8 cellular contexts compared by ENCODE assay signal in the genomic region with DNA sequence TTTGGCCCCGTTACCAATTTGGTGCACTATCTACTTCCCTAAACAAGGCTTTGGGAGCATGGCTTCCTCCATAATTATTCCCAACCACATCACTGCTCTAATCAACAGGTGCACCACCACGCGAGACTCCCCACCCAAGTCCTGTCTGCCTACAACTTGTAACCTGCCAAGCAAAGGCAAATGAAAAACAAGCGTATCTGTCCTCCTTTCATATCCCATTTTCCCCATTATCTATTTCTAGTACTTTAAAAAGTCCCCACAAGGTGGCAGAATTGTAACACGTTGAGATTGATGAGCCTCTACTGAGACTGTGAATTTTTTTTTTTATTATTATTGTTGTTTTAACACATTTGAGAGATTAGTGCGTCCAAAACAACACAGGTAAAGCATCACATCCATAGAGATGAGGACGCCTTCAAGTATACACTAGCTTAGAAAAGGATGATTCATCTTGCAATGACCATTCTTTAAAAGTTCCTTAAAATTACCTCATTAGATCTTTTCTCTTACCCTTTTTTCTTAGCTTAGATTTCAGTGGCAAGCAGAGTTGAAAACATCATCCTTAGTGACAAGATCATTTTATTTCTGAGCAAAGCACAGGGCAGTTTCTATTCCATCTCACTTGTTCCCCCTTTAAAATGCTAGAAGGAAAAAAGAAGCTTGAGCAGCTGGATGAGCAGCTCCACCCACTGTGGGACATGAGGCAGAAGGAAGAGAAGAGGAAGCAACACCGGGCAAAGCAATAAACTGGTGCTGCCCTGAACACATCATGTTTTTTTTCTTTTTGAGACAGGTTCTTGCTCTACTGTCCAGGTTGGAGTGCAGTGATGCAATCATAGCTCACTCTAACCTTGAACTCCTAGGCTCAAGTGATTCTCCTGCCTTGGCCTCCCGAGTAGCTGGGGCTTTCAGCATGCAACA.
DNase-seq lines count a peak whose midpoint lies in the region; ATAC-seq lines count a peak whose summit lies in the region.

No MANE protein-coding gene starts in this region.

- H3K4me1 ChIP-seq in BLaER1 treated with 17β-estradiol and CSF1 and Interleukin-3, amounts not matched to agents 10 nM and 100 nM = peaks cover 11 to 47% (median 31%) of the 10 kb centered on the region in 10 experiments

- H3K4me2 ChIP-seq in BLaER1 treated with 17β-estradiol and CSF1 and Interleukin-3, amounts not matched to agents 10 nM and 100 nM = peak overlapping the region; percentile 40 to 77 (median 56)

- H3K27ac ChIP-seq in BLaER1 treated with 17β-estradiol and CSF1 and Interleukin-3, amounts not matched to agents 10 nM and 100 nM = peak overlapping the region in 5 of 11 experiments; percentile 2 to 40 (median 27); a peak in 8 of 22 replicates

- H3K9ac ChIP-seq in BLaER1 treated with 17β-estradiol and CSF1 and Interleukin-3, amounts not matched to agents 10 nM and 100 nM = peak overlapping the region in 5 of 11 experiments; percentile 6 to 38 (median 36); a peak in 7 of 22 replicates

- no peaks in the 10 kb centered on the region for H4K20me1 ChIP-seq in BLaER1 treated with 17β-estradiol and CSF1 and Interleukin-3, amounts not matched to agents 10 nM and 100 nM

- peaks cover under 1% of the 10 kb centered on the region for H3K9me3 Mint-ChIP-seq in activated T-helper 1 cell treated with anti-CD3 and anti-CD28 coated beads, Interleukin-12 subunit alpha, Interleukin-12 subunit beta, Interleukin-2, Interleukin-4 antibody, amounts not matched to agents 30 ng/mL and 10 ng/mL and 1 ng/mL, durations not matched to agents 14 hours and 24 hours and 36 hours

- H3K36me3 Mint-ChIP-seq in activated T-helper 1 cell treated with anti-CD3 and anti-CD28 coated beads, Interleukin-12 subunit alpha, Interleukin-12 subunit beta, Interleukin-2, Interleukin-4 antibody, amounts not matched to agents 30 ng/mL and 10 ng/mL and 1 ng/mL, durations not matched to agents 14 hours and 24 hours and 36 hours (ENCODE audit: low read depth) = peaks cover 2% of the 10 kb centered on the region

- H3K27ac Mint-ChIP-seq in activated T-helper 1 cell treated with anti-CD3 and anti-CD28 coated beads, Interleukin-12 subunit alpha, Interleukin-12 subunit beta, Interleukin-2, Interleukin-4 antibody, amounts not matched to agents 30 ng/mL and 10 ng/mL and 1 ng/mL, durations not matched to agents 14 hours and 24 hours and 36 hours = peak overlapping the region; percentile 42

- H3K4me1 Mint-ChIP-seq in activated T-helper 1 cell treated with anti-CD3 and anti-CD28 coated beads, Interleukin-12 subunit alpha, Interleukin-12 subunit beta, Interleukin-2, Interleukin-4 antibody, amounts not matched to agents 30 ng/mL and 10 ng/mL and 1 ng/mL, durations not matched to agents 14 hours and 24 hours and 36 hours (ENCODE audit: low read depth) = peaks cover 79% of the 10 kb centered on the region

- H3K4me3 ChIP-seq in BLaER1 treated with 17β-estradiol and CSF1 and Interleukin-3, amounts not matched to agents 10 nM and 100 nM = no peak overlapping the region

- DNase-seq in NCI-H2227 (lab: John Stamatoyannopoulos, UW; ENCODE audit: unreplicated experiment) (peak; percentile 77), globus pallidus (ENCODE audit: low spot score) (peak; percentile 60), retina (peak; percentile 48)
- DNase-seq in activated T-helper 1 cell treated with anti-CD3 and anti-CD28 coated beads, Interleukin-12 subunit alpha, Interleukin-12 subunit beta, Interleukin-2, Interleukin-4 antibody, amounts not matched to agents 30 ng/mL and 10 ng/mL and 1 ng/mL, durations not matched to agents 14 hours and 24 hours and 36 hours (ENCODE audit: low spot score) = no peak

- ATAC-seq in GM18498 (IDR thresholded peaks at IDR 0.05; ENCODE audit: unreplicated experiment) (peak; percentile 67), HG02884 (IDR thresholded peaks at IDR 0.05; ENCODE audit: unreplicated experiment) (peak; percentile 76), GM19397 (IDR thresholded peaks at IDR 0.05; ENCODE audit: unreplicated experiment) (no peak)

- H3K36me3 ChIP-seq in BLaER1 treated with 17β-estradiol and CSF1 and Interleukin-3, amounts not matched to agents 10 nM and 100 nM = peaks cover 0 to 12% (median 0%) of the 10 kb centered on the region in 11 experiments; a peak in 2 of 22 replicates

- intact Hi-C loops in activated T-helper 1 cell treated with anti-CD3 and anti-CD28 coated beads, Interleukin-12 subunit alpha, Interleukin-12 subunit beta, Interleukin-2, Interleukin-4 antibody, amounts not matched to agents 30 ng/mL and 10 ng/mL and 1 ng/mL, durations not matched to agents 14 hours and 24 hours and 36 hours (cut with micrococcal nuclease) = loop anchor here (1.0 to 10.0 kb wide), 9 partner anchors 8 to 1604 kb away; no protein-coding TSS in a partner anchor

- no peaks in the 10 kb centered on the region for H3K27me3 Mint-ChIP-seq in activated T-helper 1 cell treated with anti-CD3 and anti-CD28 coated beads, Interleukin-12 subunit alpha, Interleukin-12 subunit beta, Interleukin-2, Interleukin-4 antibody, amounts not matched to agents 30 ng/mL and 10 ng/mL and 1 ng/mL, durations not matched to agents 14 hours and 24 hours and 36 hours (ENCODE audit: insufficient read depth)

- no peaks in the 10 kb centered on the region for H3K27me3 ChIP-seq in BLaER1 treated with 17β-estradiol and CSF1 and Interleukin-3, amounts not matched to agents 10 nM and 100 nM

- peak overlapping the region; percentile 43 for H3K4me3 Mint-ChIP-seq in activated T-helper 1 cell treated with anti-CD3 and anti-CD28 coated beads, Interleukin-12 subunit alpha, Interleukin-12 subunit beta, Interleukin-2, Interleukin-4 antibody, amounts not matched to agents 30 ng/mL and 10 ng/mL and 1 ng/mL, durations not matched to agents 14 hours and 24 hours and 36 hours

- H3K9me3 ChIP-seq in BLaER1 treated with 17β-estradiol and CSF1 and Interleukin-3, amounts not matched to agents 10 nM and 100 nM (replicated peaks in 1 of 11) = no peaks in the 10 kb centered on the region
